In the genomic region with DNA sequence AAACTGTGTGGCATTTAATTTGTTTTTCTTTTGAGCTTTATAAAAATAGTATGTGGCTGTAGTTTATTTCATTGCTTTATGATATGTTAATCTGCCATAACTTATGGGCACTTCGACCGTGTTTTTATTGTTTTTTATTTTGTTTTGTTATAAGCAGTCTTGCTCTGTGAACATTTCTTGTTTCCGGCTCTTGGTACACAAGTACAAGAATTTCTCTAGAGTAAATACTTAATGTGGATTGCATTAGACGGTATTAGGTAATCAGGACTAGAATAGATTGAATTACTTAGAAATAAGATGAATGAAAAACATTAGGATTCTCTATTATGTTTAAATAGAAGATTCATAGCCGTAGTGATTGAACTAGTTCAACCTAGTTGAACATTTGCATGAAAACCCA, we compare ENCODE assay signal across 9 cellular contexts. TPM values are rescaled to one million over a fixed set of nuclear protein-coding genes. Genes with fewer than 3 reads are reported as not detected.
DNase-seq lines count a peak whose midpoint lies in the region; ATAC-seq, FAIRE-seq and TF ChIP-seq lines count a peak whose summit lies in the region.
"Had no signal": no experiment of that assay in that cellular context is flagged by ENCODE, and none has a peak within 500 bp of the region (broad histone marks: within the 10 kb centered on the region; RNA-seq: fewer than 3 reads in every experiment).

No MANE protein-coding gene starts in this region.

- H3K27ac Mint-ChIP-seq in mesothelial cell of epicardium: peak overlapping the region; percentile 53

- peaks cover 68% of the 10 kb centered on the region for H3K79me2 ChIP-seq in GM12878 (ENCODE audit: control insufficient read depth, insufficient read depth, low read length)

- peaks cover 4% of the 10 kb centered on the region; the same call in 1 of the 2 replicates for H4K20me1 ChIP-seq in GM12878 (ENCODE audit: control insufficient read depth, insufficient read depth)

- ATAC-seq in GM12878: no peak
- no peak for ATAC-seq in HG02884 (IDR thresholded peaks at IDR 0.05; ENCODE audit: unreplicated experiment)
- no peak for ATAC-seq in HG02981 (IDR thresholded peaks at IDR 0.05; ENCODE audit: unreplicated experiment)

- H3K9me3 Mint-ChIP-seq in mesothelial cell of epicardium: no peaks in the 10 kb centered on the region

- TF ChIP-seq POLR2A in GM12878 (IDR thresholded peaks at IDR 0.05; ENCODE audit: low read depth, low read length): no peak

- SMC1A ChIA-PET in GM12878 (lab: Charles Lee; ENCODE audit: uncharacterized antibody, unreplicated experiment): interaction anchor here (1.2 to 4.4 kb wide), 19 partner anchors 11 to 120 kb away, joined by 3 to 27 read pairs (median 5); no protein-coding TSS in a partner anchor

- H3K9ac ChIP-seq in GM12878 (ENCODE audit: control insufficient read depth, insufficient read depth, low read length): peak overlapping the region; percentile 95

- DNase-seq in BJ (ENCODE audit: low read depth) (no peak), HL-60 (ENCODE audit: low read depth in 1 of 2, low spot score in 1 of 2) (no peak), GM12878 (ENCODE audit: low read depth, low spot score) (no peak), mesothelial cell of epicardium (ENCODE audit: low spot score in 2 of 2, unreplicated experiment in 2 of 2) (no peak), posterior cingulate gyrus (no peak)
- DNase-seq in effector CD4-positive, alpha-beta T cell: no peak
- DNase-seq: T1000 had no signal

- POLR2A ChIA-PET in BJ (lab: Charles Lee): no interaction called here
- POLR2A ChIA-PET in GM12878 (lab: Charles Lee): interaction anchor here (0.6 to 6.0 kb wide), 6 partner anchors 10 to 92 kb away, joined by 3 to 27 read pairs (median 6); no protein-coding TSS in a partner anchor

- CTCF ChIA-PET in BJ (lab: Yijun Ruan, JAX) (interaction anchor here (0.9 to 1.6 kb wide), 2 partner anchors 111 to 116 kb away, joined by 4 to 11 read pairs; no protein-coding TSS in a partner anchor), GM12878 (lab: Yijun Ruan, JAX) (interaction anchor here (0.9 to 5.8 kb wide), 10 partner anchors 11 to 111 kb away, joined by 3 to 47 read pairs (median 5); no protein-coding TSS in a partner anchor)

- H3K9me3 ChIP-seq in GM12878 (replicated peaks; ENCODE audit: control insufficient read depth, insufficient read depth, low read length): no peaks in the 10 kb centered on the region; the same call in 2 of the 3 replicates

- H3K4me3 Mint-ChIP-seq in mesothelial cell of epicardium: peak overlapping the region; percentile 82

- H3K36me3 ChIP-seq in BJ (ENCODE audit: control insufficient read depth, insufficient read depth, low read length) (no peaks in the 10 kb centered on the region), GM12878 (ENCODE audit: control insufficient read depth in 2 of 2, insufficient read depth in 2 of 2, low read length in 1 of 2) (no peaks in the 10 kb centered on the region; a peak in 2 of 4 replicates)

- TF ChIP-seq CTCF in BJ (IDR thresholded peaks at IDR 0.05; ENCODE audit: insufficient read depth, low read depth, low read length) (no peak), HL-60 (IDR thresholded peaks at IDR 0.05; ENCODE audit: insufficient read depth, low read length) (no peak), GM12878 (IDR thresholded peaks at IDR 0.05 in 2 of 3, conservative IDR thresholded peaks at IDR 0.05 in 1 of 3; ENCODE audit: control insufficient read depth in 2 of 3, extremely low read depth in 1 of 3, insufficient read depth in 1 of 3, low read depth in 3 of 3, low read length in 3 of 3) (no peak), mesothelial cell of epicardium (IDR thresholded peaks at IDR 0.05; ENCODE audit: unreplicated experiment) (no peak)

- BruUV-seq in GM12878 (replicated peaks; lab: Mats Ljungman, UMichigan): no TSS peak

- TF ChIP-seq RAD21 in GM12878 (IDR thresholded peaks at IDR 0.05; ENCODE audit: insufficient read depth, low read depth, low read length): no peak

- H3K27ac ChIP-seq in HL-60 (replicated peaks) (no peak overlapping the region), GM12878 (ENCODE audit: control insufficient read depth, insufficient read depth) (peak overlapping the region; percentile 88)

- H3K27me3 Mint-ChIP-seq in mesothelial cell of epicardium (ENCODE audit: low read depth): peaks cover 11% of the 10 kb centered on the region

- H3K4me3 ChIP-seq in BJ (ENCODE audit: low read depth, low read length) (peak overlapping the region; percentile 4; the same call in 1 of the 2 replicates), HL-60 (replicated peaks; ENCODE audit: insufficient read depth, low read length) (peak overlapping the region; percentile 57; the same call in 1 of the 2 replicates), GM12878 (peak overlapping the region; percentile 98)

- under 1% methylated on average over 5 of the region's 5 CpGs for WGBS in GM12878 (ENCODE audit: insufficient coverage, insufficient replicate concordance, low lambda C conversion rate, missing lambda C conversion rate)

- peaks cover 23% of the 10 kb centered on the region for H3K4me1 Mint-ChIP-seq in mesothelial cell of epicardium

- H3K36me3 Mint-ChIP-seq in mesothelial cell of epicardium: no peaks in the 10 kb centered on the region

- no peak overlapping the region for H2AFZ ChIP-seq in GM12878 (ENCODE audit: control insufficient read depth, low read depth, low read length)

- in situ Hi-C loops in GM12878 (cut with MboI): no loop called here

- FAIRE-seq in GM12878 (lab: Jason Lieb, UNC): no peak

- no peak for TF ChIP-seq EP300 in GM12878 (IDR thresholded peaks at IDR 0.05; ENCODE audit: borderline replicate concordance in 1 of 2, control insufficient read depth in 1 of 2, low read depth in 2 of 2, low read length in 2 of 2)

- H3K27me3 ChIP-seq in BJ (ENCODE audit: control insufficient read depth, insufficient read depth, low read length): no peaks in the 10 kb centered on the region
- no peaks in the 10 kb centered on the region for H3K27me3 ChIP-seq in HL-60 (ENCODE audit: insufficient read depth, poor library complexity, severe bottlenecking)
- no peaks in the 10 kb centered on the region for H3K27me3 ChIP-seq in GM12878 (replicated peaks in 1 of 2; ENCODE audit: control insufficient read depth in 2 of 2, insufficient read depth in 2 of 2, low read length in 1 of 2)

- RAD21 ChIA-PET in GM12878 (lab: Charles Lee; ENCODE audit: unreplicated experiment): interaction anchor here (1.0 to 6.0 kb wide), 12 partner anchors 11 to 680 kb away, joined by 3 to 59 read pairs (median 4); partner anchors contain the start of gene FAH

- peaks cover 33% of the 10 kb centered on the region for H3K4me1 ChIP-seq in GM12878 (ENCODE audit: control insufficient read depth, insufficient read depth, low read length)

- intact Hi-C loops in GM12878 (cut with micrococcal nuclease; ENCODE audit: unreplicated experiment) (loop anchor here (5.0 kb wide), 5 partner anchors 91 to 164 kb away; partner anchors contain the start of genes FAH and MTHFS), posterior cingulate gyrus (cut with DNase I) (loop anchor here (10.0 kb wide), 1 partner anchor 343 kb away; the partner anchor contains the start of gene ARNT2)

- peak overlapping the region; percentile 51 for H3K4me2 ChIP-seq in GM12878 (ENCODE audit: control insufficient read depth, insufficient read depth)

TF ChIP-seq in GM12878, 131 proteins besides CTCF, POLR2A, EP300 and RAD21 (continues in another document):
- no peak for TF ChIP-seq REST (IDR thresholded peaks at IDR 0.05; ENCODE audit: low read depth, low read length)

RNA-seq across cellular contexts. Expression of gene ZFAND6, which starts 2.1 kb away (rescaled TPM):
- polyA plus RNA-seq in BJ (2011; rRNA removed): 108 and 156 TPM in 2 replicates
- polyA minus RNA-seq in BJ (2011; rRNA and poly(A)+ RNA removed): 44.3 and 50.9 TPM in 2 replicates
- 199 and 207 TPM in 2 replicates for total RNA-seq in GM12878 (2013; cell fraction: nucleolus; rRNA removed)
- total RNA-seq in GM12878 (2014; rRNA removed): 166 and 179 TPM in 2 replicates
- total RNA-seq in GM12878 (2014; rRNA removed; fragmentation: Illumina TruSeq; extraction: Trizol): 128 and 131 TPM in 2 replicates
- 71.2 and 78.9 TPM in 2 replicates for total RNA-seq in GM12878 (2021)
- polyA plus RNA-seq in GM12878 (2011; ENCODE audit: low read depth): 32.5 TPM
- polyA plus RNA-seq in GM12878 (2011; rRNA removed): 162 and 175 TPM in 2 replicates
- 103 and 115 TPM in 2 replicates for polyA plus RNA-seq in GM12878 (2011; cell fraction: cytosol; rRNA removed)
- 65.6 and 69.8 TPM in 2 replicates for polyA plus RNA-seq in GM12878 (2011; cell fraction: nucleus; rRNA removed)
- 47.6 and 57.5 TPM in 2 replicates for polyA plus RNA-seq in GM12878 (2012)
- polyA plus RNA-seq in GM12878 (2014; fragmentation: Illumina TruSeq; extraction: Trizol): 118 and 150 TPM in 2 replicates
- polyA plus RNA-seq in GM12878 (2014; fragmentation: Nextera tagmentation; extraction: Ambion mirVana): 100 to 1,000 TPM in 1 of 2 experiments, 10 to 100 TPM in 1; 98.1 to 111 TPM
- polyA plus RNA-seq in GM12878 (2014; rRNA removed): 142 and 169 TPM in 2 replicates
- 100 to 1,000 TPM; 171 to 173 TPM for polyA plus RNA-seq in GM12878 (2016; fragmentation: Nextera tagmentation; extraction: Ambion mirVana)
- polyA minus RNA-seq in GM12878 (2011; rRNA and poly(A)+ RNA removed): 130 and 193 TPM in 2 replicates
- 54.8 and 59.5 TPM in 2 replicates for polyA minus RNA-seq in GM12878 (2011; cell fraction: cytosol; rRNA and poly(A)+ RNA removed)
- 57.8 and 77.6 TPM in 2 replicates for polyA minus RNA-seq in GM12878 (2011; cell fraction: nucleus; rRNA and poly(A)+ RNA removed)
- total RNA-seq in mesothelial cell of epicardium: 80.4 to 88.8 TPM (median 85.2 TPM) in 3 replicates

Comparison
In these comparisons a context has a peak if more than half of its experiments do, and no peak if none do; other contexts are left out.
1. H3K4me3 ChIP-seq: peak in every context shown above with its lines; median percentile 98 in GM12878; 57 in HL-60; 4 in BJ.